ENCODE assay signal across 20 cellular contexts in the genomic region with DNA sequence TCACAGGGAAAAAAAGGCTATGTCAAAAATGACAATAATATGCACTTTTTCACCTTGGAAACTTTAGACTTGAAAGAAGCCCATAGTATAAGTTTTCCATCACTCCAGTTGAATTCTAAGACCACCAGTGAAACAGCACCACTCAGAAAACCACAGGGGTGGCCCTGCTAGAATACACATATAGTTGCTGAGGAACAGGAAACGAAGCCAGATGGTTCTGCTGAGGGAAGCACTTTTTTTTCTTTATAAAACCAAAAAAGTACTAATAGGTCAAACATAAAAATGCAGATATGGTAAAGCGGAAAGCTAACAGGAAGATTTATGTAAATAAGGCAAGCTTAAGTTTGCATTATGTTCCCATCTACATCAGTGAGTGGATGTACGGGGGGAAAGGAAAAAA.
"Had no signal": no experiment of that assay in that cellular context is flagged by ENCODE, and none has a peak within 500 bp of the region (broad histone marks: within the 10 kb centered on the region; RNA-seq: fewer than 3 reads in every experiment).

No MANE protein-coding gene starts in this region.

- H3K27me3 Mint-ChIP-seq: activated naive CD8-positive, alpha-beta T cell treated with anti-CD3 and anti-CD28 coated beads, Interleukin-2, amount 10 ng/mL, durations not matched to agents 7 days and 5 days; activated T-cell treated with anti-CD3 and anti-CD28 coated beads, Interleukin-2, amount 50 U/mL, for 24 hours; stimulated activated naive CD8-positive, alpha-beta T cell treated with anti-CD3 and anti-CD28 coated beads, Interleukin-15, Interleukin-2, amounts not matched to agents 100 ng/mL and 50 ng/mL, for 24 hours had no signal

- DNase-seq: activated naive CD4-positive, alpha-beta T cell treated with anti-CD3 and anti-CD28 coated beads for 36 hours; activated naive CD8-positive, alpha-beta T cell treated with anti-CD3 and anti-CD28 coated beads, Interleukin-2, amount 10 ng/mL, durations not matched to agents 7 days and 5 days; activated T-cell treated with anti-CD3 and anti-CD28 coated beads, Interleukin-2, amount 50 U/mL, for 24 hours; amniotic stem cell; cortex of kidney; endodermal cell; left lung; natural killer cell; pancreas; psoas muscle; stimulated activated CD4-positive, alpha-beta T cell treated with anti-CD3 and anti-CD28 coated beads, Interleukin-1b, Interleukin-23, amount 100 ng/mL, for 48 hours; substantia nigra; T-helper 1 cell; tibial artery had no signal

- H3K4me3 ChIP-seq: left lung, lung, pancreas, psoas muscle, right atrium auricular region, tibial artery had no signal

- H3K27ac ChIP-seq: left lung, pancreas, psoas muscle, right atrium auricular region, tibial artery had no signal

- H3K9me3 Mint-ChIP-seq: activated naive CD4-positive, alpha-beta T cell treated with anti-CD3 and anti-CD28 coated beads for 36 hours; activated naive CD8-positive, alpha-beta T cell treated with anti-CD3 and anti-CD28 coated beads, Interleukin-2, amount 10 ng/mL, durations not matched to agents 7 days and 5 days; activated T-cell treated with anti-CD3 and anti-CD28 coated beads, Interleukin-2, amount 50 U/mL, for 24 hours; activated T-helper 2 cell treated with anti-CD3 and anti-CD28 coated beads, Interferon-gamma antibody, Interleukin-2, Interleukin-4, amounts not matched to agents 10 μg/mL and 5 μg/mL and 100 μg/mL, durations not matched to agents 14 hours and 24 hours and 36 hours; endodermal cell; natural killer cell; stimulated activated naive CD8-positive, alpha-beta T cell treated with anti-CD3 and anti-CD28 coated beads, Interleukin-15, Interleukin-2, amounts not matched to agents 100 ng/mL and 50 ng/mL, for 24 hours had no signal

- ATAC-seq: left lung, natural killer cell, pancreas, psoas muscle had no signal

- FAIRE-seq: bronchial epithelial cell, pancreas, TTC549 had no signal

- H3K27me3 ChIP-seq: left lung, pancreas, right atrium auricular region, tibial artery had no signal

- H3K4me1 ChIP-seq: left lung, pancreas, psoas muscle, right atrium auricular region had no signal

- H3K4me3 Mint-ChIP-seq: activated naive CD4-positive, alpha-beta T cell treated with anti-CD3 and anti-CD28 coated beads for 36 hours; activated naive CD8-positive, alpha-beta T cell treated with anti-CD3 and anti-CD28 coated beads, Interleukin-2, amount 10 ng/mL, durations not matched to agents 7 days and 5 days; activated T-cell treated with anti-CD3 and anti-CD28 coated beads, Interleukin-2, amount 50 U/mL, for 24 hours; endodermal cell; natural killer cell; stimulated activated naive CD8-positive, alpha-beta T cell treated with anti-CD3 and anti-CD28 coated beads, Interleukin-15, Interleukin-2, amounts not matched to agents 100 ng/mL and 50 ng/mL, for 24 hours had no signal

- H3K27ac Mint-ChIP-seq: activated naive CD4-positive, alpha-beta T cell treated with anti-CD3 and anti-CD28 coated beads for 36 hours; activated naive CD8-positive, alpha-beta T cell treated with anti-CD3 and anti-CD28 coated beads, Interleukin-2, amount 10 ng/mL, durations not matched to agents 7 days and 5 days; activated T-cell treated with anti-CD3 and anti-CD28 coated beads, Interleukin-2, amount 50 U/mL, for 24 hours; activated T-helper 2 cell treated with anti-CD3 and anti-CD28 coated beads, Interferon-gamma antibody, Interleukin-2, Interleukin-4, amounts not matched to agents 10 μg/mL and 5 μg/mL and 100 μg/mL, durations not matched to agents 14 hours and 24 hours and 36 hours; endodermal cell; natural killer cell; stimulated activated naive CD8-positive, alpha-beta T cell treated with anti-CD3 and anti-CD28 coated beads, Interleukin-15, Interleukin-2, amounts not matched to agents 100 ng/mL and 50 ng/mL, for 24 hours had no signal

- H3K36me3 ChIP-seq: left lung, pancreas, right atrium auricular region, tibial artery had no signal

- H3K36me3 Mint-ChIP-seq: natural killer cell had no signal

- H3K9me3 ChIP-seq: left lung, pancreas, psoas muscle, right atrium auricular region, tibial artery had no signal
